ENCODE assay signal across 26 cellular contexts in the genomic region with DNA sequence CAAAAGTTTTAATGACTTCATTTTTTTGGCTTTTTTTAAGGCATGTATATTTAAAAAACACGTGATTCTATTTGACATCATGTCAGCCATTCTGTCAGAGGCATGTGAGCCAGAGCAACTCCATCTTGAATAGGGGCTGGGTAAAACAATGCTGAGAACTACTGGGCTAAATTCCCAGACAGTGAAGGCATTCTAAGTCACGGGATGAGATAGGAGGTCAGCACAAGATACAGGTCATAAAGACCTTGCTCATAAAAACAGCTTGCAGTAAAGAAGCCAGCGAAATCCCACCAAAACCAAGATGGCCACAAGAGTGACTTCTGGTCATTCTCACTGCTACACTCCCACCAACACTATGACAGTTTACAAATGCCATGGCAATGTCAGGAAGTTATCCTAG.
"Had no signal": no experiment of that assay in that cellular context is flagged by ENCODE, and none has a peak within 500 bp of the region (broad histone marks: within the 10 kb centered on the region; RNA-seq: fewer than 3 reads in every experiment).

No MANE protein-coding gene starts in this region.

- H3K4me3 Mint-ChIP-seq: activated CD8-positive, alpha-beta T cell treated with anti-CD3 and anti-CD28 coated beads, Interleukin-2, amount 10 ng/mL, durations not matched to agents 7 days and 5 days; activated naive CD4-positive, alpha-beta T cell treated with anti-CD3 and anti-CD28 coated beads, Interleukin-2, amount 50 U/mL, for 24 hours; activated T-helper 1 cell treated with anti-CD3 and anti-CD28 coated beads, Interleukin-12 subunit alpha, Interleukin-12 subunit beta, Interleukin-2, Interleukin-4 antibody, amounts not matched to agents 30 ng/mL and 10 ng/mL and 1 ng/mL, durations not matched to agents 14 hours and 24 hours and 36 hours; T-helper 1 cell treated with Interleukin-12 subunit alpha and Interleukin-12 subunit beta and Interleukin-4 antibody, amounts not matched to agents 30 μg/mL and 1 μg/mL, for 36 hours; WTC11 had no signal

- H3K4me1 ChIP-seq: body of pancreas, SJSA1 had no signal

- H3K36me3 Mint-ChIP-seq: activated naive CD4-positive, alpha-beta T cell treated with anti-CD3 and anti-CD28 coated beads, Interleukin-2, amount 50 U/mL, for 24 hours; WTC11 had no signal

- H3K9me3 ChIP-seq: body of pancreas, MG63, SJSA1 had no signal

- H3K27ac Mint-ChIP-seq: activated CD8-positive, alpha-beta T cell treated with anti-CD3 and anti-CD28 coated beads, Interleukin-2, amount 10 ng/mL, durations not matched to agents 7 days and 5 days; activated naive CD4-positive, alpha-beta T cell treated with anti-CD3 and anti-CD28 coated beads, Interleukin-2, amount 50 U/mL, for 24 hours; activated T-helper 1 cell treated with anti-CD3 and anti-CD28 coated beads, Interleukin-12 subunit alpha, Interleukin-12 subunit beta, Interleukin-2, Interleukin-4 antibody, amounts not matched to agents 30 ng/mL and 10 ng/mL and 1 ng/mL, durations not matched to agents 14 hours and 24 hours and 36 hours; T-helper 1 cell treated with Interleukin-12 subunit alpha and Interleukin-12 subunit beta and Interleukin-4 antibody, amounts not matched to agents 30 μg/mL and 1 μg/mL, for 36 hours; WTC11 had no signal

- H3K9me3 Mint-ChIP-seq: activated naive CD4-positive, alpha-beta T cell treated with anti-CD3 and anti-CD28 coated beads, Interleukin-2, amount 50 U/mL, for 24 hours; activated T-helper 1 cell treated with anti-CD3 and anti-CD28 coated beads, Interleukin-12 subunit alpha, Interleukin-12 subunit beta, Interleukin-2, Interleukin-4 antibody, amounts not matched to agents 30 ng/mL and 10 ng/mL and 1 ng/mL, durations not matched to agents 14 hours and 24 hours and 36 hours; T-helper 1 cell treated with Interleukin-12 subunit alpha and Interleukin-12 subunit beta and Interleukin-4 antibody, amounts not matched to agents 30 μg/mL and 1 μg/mL, for 36 hours; WTC11 had no signal

- H3K36me3 ChIP-seq: MG63, SJSA1 had no signal

- H3K27ac ChIP-seq: body of pancreas, SJSA1 had no signal

- FAIRE-seq: bronchial epithelial cell, RCC 7860 had no signal

- H3K4me3 ChIP-seq: body of pancreas, MG63, SJSA1 had no signal

- DNase-seq: activated CD4-positive, alpha-beta T cell treated with anti-CD3 and anti-CD28 coated beads for 48 hours; activated CD4-positive, alpha-beta T cell treated with anti-CD3 and anti-CD28 coated beads, Interleukin-2, amount 50 U/mL, for 4 hours; activated CD4-positive, CD25-positive, alpha-beta regulatory T cell treated with anti-CD3 and anti-CD28 coated beads, Interleukin-2, amount 50 U/mL, for 72 hours; activated CD8-positive, alpha-beta memory T cell treated with anti-CD3 and anti-CD28 coated beads, Interleukin-2, amount 50 U/mL, for 48 hours; activated CD8-positive, alpha-beta T cell treated with anti-CD3 and anti-CD28 coated beads, Interleukin-2, amount 10 ng/mL, durations not matched to agents 7 days and 5 days; activated effector memory CD4-positive, alpha-beta T cell treated with Interleukin-2 at 50 U/mL for 16 hours; activated naive CD4-positive, alpha-beta T cell; activated T-cell treated with anti-CD3 and anti-CD28 coated beads, Interleukin-2, amount 50 U/mL, for 1 hour; aorta; body of pancreas; central memory CD4-positive, alpha-beta T cell; MG63; NCI-H1105 treated with DMSO at 0.1 percent for 48 hours; NCI-H1436 treated with DMSO at 0.1 percent for 48 hours; NCI-H187; NCI-H2081; NCI-H510A treated with DMSO at 0.1 percent for 48 hours; PC-3; SHP77 had no signal

- ATAC-seq: activated CD8-positive, alpha-beta T cell treated with anti-CD3 and anti-CD28 coated beads, Interleukin-2, amount 10 ng/mL, durations not matched to agents 7 days and 5 days; body of pancreas; PC-3; WTC11 had no signal

- H3K27me3 ChIP-seq: body of pancreas, MG63, SJSA1 had no signal

- H3K27me3 Mint-ChIP-seq: activated naive CD4-positive, alpha-beta T cell treated with anti-CD3 and anti-CD28 coated beads, Interleukin-2, amount 50 U/mL, for 24 hours had no signal

- H3K4me1 Mint-ChIP-seq: activated naive CD4-positive, alpha-beta T cell treated with anti-CD3 and anti-CD28 coated beads, Interleukin-2, amount 50 U/mL, for 24 hours had no signal
